In genomic region chr16:28931801-28932225, GRCh38 we compare ENCODE assay signal across 14 cellular contexts. TPM values are rescaled to one million over a fixed set of nuclear protein-coding genes. Genes with fewer than 3 reads are reported as not detected.
DNase-seq lines count a peak whose midpoint lies in the region; ATAC-seq and TF ChIP-seq lines count a peak whose summit lies in the region.
"Had no signal": no experiment of that assay in that cellular context is flagged by ENCODE, and none has a peak within 500 bp of the region (broad histone marks: within the 10 kb centered on the region; RNA-seq: fewer than 3 reads in every experiment).

CD19 (plus strand) TSS chr16:28931971; CDS start chr16:28932001, 30 bp downstream.

- no peak within 1 kb of the TSS for H3K4me3 ChIP-seq in hepatocyte

- TF ChIP-seq CTCF in hepatocyte (IDR thresholded peaks at IDR 0.05; ENCODE audit: poor library complexity) = no peak

- no peaks in the 10 kb centered on the region for H3K27me3 Mint-ChIP-seq in activated T-cell treated with anti-CD3 and anti-CD28 coated beads, Interleukin-2, amount 50 U/mL, for 72 hours (ENCODE audit: low read depth)
- H3K27me3 Mint-ChIP-seq in IgD-negative memory B cell = no peaks in the 10 kb centered on the region
- no peaks in the 10 kb centered on the region for H3K27me3 Mint-ChIP-seq in central memory CD8-positive, alpha-beta T cell
- no peaks in the 10 kb centered on the region for H3K27me3 Mint-ChIP-seq in stimulated activated naive CD8-positive, alpha-beta T cell treated with anti-CD3 and anti-CD28 coated beads, Interleukin-15, amount 100 ng/mL, for 72 hours

- H3K79me2 ChIP-seq in hepatocyte = no peaks in the 10 kb centered on the region

- no peaks in the 10 kb centered on the region for H3K36me3 ChIP-seq in hepatocyte (replicated peaks; ENCODE audit: insufficient read depth, low read depth)
- H3K36me3 ChIP-seq: brain microvascular endothelial cell had no signal

- no peak within 1 kb of the TSS for H3K4me2 ChIP-seq in hepatocyte

- H3K4me1 Mint-ChIP-seq in activated T-cell treated with anti-CD3 and anti-CD28 coated beads, Interleukin-2, amount 50 U/mL, for 72 hours (ENCODE audit: low read depth) = peaks cover 25% of the 10 kb centered on the region
- peaks cover 39 to 45% (median 41%) of the 10 kb centered on the region in 3 donors for H3K4me1 Mint-ChIP-seq in IgD-negative memory B cell
- H3K4me1 Mint-ChIP-seq in central memory CD8-positive, alpha-beta T cell = peaks cover 27% of the 10 kb centered on the region
- peaks cover 46% of the 10 kb centered on the region for H3K4me1 Mint-ChIP-seq in stimulated activated naive CD8-positive, alpha-beta T cell treated with anti-CD3 and anti-CD28 coated beads, Interleukin-15, amount 100 ng/mL, for 72 hours

- H3K4me3 Mint-ChIP-seq in activated T-cell treated with anti-CD3 and anti-CD28 coated beads, Interleukin-2, amount 50 U/mL, for 72 hours = peak within 1 kb of the TSS; percentile 9 to 23
- peak within 1 kb of the TSS; percentile 93 to 99 (median 94) for H3K4me3 Mint-ChIP-seq in IgD-negative memory B cell
- no peak within 1 kb of the TSS for H3K4me3 Mint-ChIP-seq in central memory CD8-positive, alpha-beta T cell
- H3K4me3 Mint-ChIP-seq in stimulated activated naive CD8-positive, alpha-beta T cell treated with anti-CD3 and anti-CD28 coated beads, Interleukin-15, amount 100 ng/mL, for 72 hours = peak within 1 kb of the TSS; percentile 7 to 72

- no peaks in the 10 kb centered on the region for H4K20me1 ChIP-seq in hepatocyte (ENCODE audit: insufficient read depth, poor library complexity, severe bottlenecking)

- no peaks in the 10 kb centered on the region for H3K9me3 ChIP-seq in hepatocyte (ENCODE audit: low read depth)

- no peaks in the 10 kb centered on the region for H3K9me2 ChIP-seq in hepatocyte (replicated peaks; ENCODE audit: insufficient read depth)

- H3K4me1 ChIP-seq in hepatocyte (ENCODE audit: insufficient read depth) = no peaks in the 10 kb centered on the region

- H3K27me3 ChIP-seq in hepatocyte = no peaks in the 10 kb centered on the region
- H3K27me3 ChIP-seq: brain microvascular endothelial cell had no signal

- H3K27ac Mint-ChIP-seq in activated T-cell treated with anti-CD3 and anti-CD28 coated beads, Interleukin-2, amount 50 U/mL, for 72 hours = peak within 1 kb of the TSS; percentile 83
- H3K27ac Mint-ChIP-seq in IgD-negative memory B cell = peak within 1 kb of the TSS; percentile 91 to 97 (median 96)
- peak within 1 kb of the TSS; percentile 90 for H3K27ac Mint-ChIP-seq in central memory CD8-positive, alpha-beta T cell (ENCODE audit: low read depth)
- H3K27ac Mint-ChIP-seq in stimulated activated naive CD8-positive, alpha-beta T cell treated with anti-CD3 and anti-CD28 coated beads, Interleukin-15, amount 100 ng/mL, for 72 hours = peak within 1 kb of the TSS; percentile 96

- peaks cover 0 to 2% of the 10 kb centered on the region in 2 donors for H3K36me3 Mint-ChIP-seq in activated T-cell treated with anti-CD3 and anti-CD28 coated beads, Interleukin-2, amount 50 U/mL, for 72 hours (ENCODE audit: insufficient read depth in 2 of 2)
- H3K36me3 Mint-ChIP-seq in IgD-negative memory B cell = peaks cover 17% of the 10 kb centered on the region
- H3K36me3 Mint-ChIP-seq in central memory CD8-positive, alpha-beta T cell (ENCODE audit: insufficient read depth) = peaks cover 8% of the 10 kb centered on the region

- 96% methylated on average over 10 of the region's 10 CpGs for WGBS in hepatocyte (ENCODE audit: low lambda C conversion rate, missing lambda C conversion rate)

- H3K27ac ChIP-seq in hepatocyte = no peak within 1 kb of the TSS
- H3K27ac ChIP-seq: brain microvascular endothelial cell had no signal

- ATAC-seq in activated T-cell treated with anti-CD3 and anti-CD28 coated beads, Interleukin-2, amount 50 U/mL, for 72 hours (replicated peaks in 1 of 2) = no peak
- no peak for ATAC-seq in central memory CD8-positive, alpha-beta T cell (replicated peaks; ENCODE audit: extremely low read depth, poor library complexity, severe bottlenecking)
- no peak for ATAC-seq in stimulated activated naive CD8-positive, alpha-beta T cell treated with anti-CD3 and anti-CD28 coated beads, Interleukin-15, amount 100 ng/mL, for 72 hours
- ATAC-seq: esophagus mucosa had no signal

- no peaks in the 10 kb centered on the region for H3K9me3 Mint-ChIP-seq in activated T-cell treated with anti-CD3 and anti-CD28 coated beads, Interleukin-2, amount 50 U/mL, for 72 hours
- no peaks in the 10 kb centered on the region for H3K9me3 Mint-ChIP-seq in IgD-negative memory B cell
- H3K9me3 Mint-ChIP-seq in central memory CD8-positive, alpha-beta T cell = no peaks in the 10 kb centered on the region
- H3K9me3 Mint-ChIP-seq in stimulated activated naive CD8-positive, alpha-beta T cell treated with anti-CD3 and anti-CD28 coated beads, Interleukin-15, amount 100 ng/mL, for 72 hours = no peaks in the 10 kb centered on the region

- H2AFZ ChIP-seq in hepatocyte = no peak within 1 kb of the TSS

- no peak for DNase-seq in activated T-cell treated with anti-CD3 and anti-CD28 coated beads, Interleukin-2, amount 50 U/mL, for 72 hours
- DNase-seq in activated T-cell treated with anti-CD3 and anti-CD28 coated beads for 4 hours (no peak), HCEC 1CT (no peak), hepatocyte (ENCODE audit: low spot score) (no peak), medulla oblongata (ENCODE audit: extremely low spot score) (no peak)
- no peak for DNase-seq in central memory CD8-positive, alpha-beta T cell (ENCODE audit: low spot score in 2 of 2)
- no peak for DNase-seq in stimulated activated naive CD8-positive, alpha-beta T cell treated with anti-CD3 and anti-CD28 coated beads, Interleukin-15, amount 100 ng/mL, for 72 hours
- DNase-seq: brain microvascular endothelial cell, GDM1, NCI-H1436 treated with DMSO at 0.1 percent for 48 hours, small intestine had no signal

RNA-seq across cellular contexts. Expression of gene CD19, which starts in this region (rescaled TPM):
- total RNA-seq in activated T-cell treated with anti-CD3 and anti-CD28 coated beads, Interleukin-2, amount 50 U/mL, for 72 hours = 1 to 10 TPM; 1.3 to 1.4 TPM
- polyA plus RNA-seq in IgD-negative memory B cell (185 TPM), hepatocyte (not detected in 2 replicates)
- total RNA-seq in hepatocyte = not detected in 2 replicates
- total RNA-seq: T-helper 1 cell treated with Interleukin-12 subunit alpha and Interleukin-12 subunit beta and Interleukin-4 antibody, amounts not matched to agents 30 ng/mL and 1 ng/mL, for 36 hours had no signal

Comparison
In these comparisons a context has a peak if more than half of its experiments do, and no peak if none do; other contexts are left out.
1. RNA of gene CD19 (polyA plus RNA-seq): 185 TPM in IgD-negative memory B cell (single experiment); not detected in hepatocyte; every median in the first group is over 100 times any median in the second.
2. Peak in every context shown above with its lines, with median percentiles within 50 percentile points of each other: H3K27ac Mint-ChIP-seq.